Comparison of ENCODE assay signal across 19 cellular contexts in the genomic region with DNA sequence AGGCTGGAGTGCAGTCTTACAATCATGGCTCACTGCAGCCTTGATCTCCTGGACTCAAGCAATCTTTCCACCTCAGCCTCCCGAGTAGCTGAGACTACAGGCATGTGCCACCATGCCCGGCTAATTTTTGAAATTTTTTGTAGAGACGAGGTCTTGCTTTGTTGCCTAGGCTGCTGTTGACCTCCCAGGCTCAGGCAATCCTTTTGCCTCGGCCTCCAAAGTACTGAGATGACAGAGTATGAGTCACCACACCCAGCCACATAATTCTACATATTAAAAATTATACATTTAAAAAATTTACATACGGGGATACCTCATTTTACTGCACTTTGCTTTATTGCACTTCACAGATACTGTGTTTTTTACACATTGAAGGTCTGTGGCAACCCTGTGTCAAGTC.
"Had no signal": no experiment of that assay in that cellular context is flagged by ENCODE, and none has a peak within 500 bp of the region (broad histone marks: within the 10 kb centered on the region; RNA-seq: fewer than 3 reads in every experiment).

No MANE protein-coding gene starts in this region.

- H3K27ac Mint-ChIP-seq: activated T-helper 1 cell treated with anti-CD3 and anti-CD28 coated beads, Interleukin-12 subunit alpha, Interleukin-12 subunit beta, Interleukin-2, Interleukin-4 antibody, amounts not matched to agents 30 ng/mL and 10 ng/mL and 1 ng/mL, durations not matched to agents 14 hours and 24 hours and 36 hours; nephron; stimulated activated naive B cell treated with anti-CD40 and anti-IgM and Interleukin-4, amounts not matched to agents 10 μg/mL and 1 μg/mL and 100 μg/mL, for 72 hours had no signal

- H3K27ac ChIP-seq: coronary artery, esophagus squamous epithelium, heart left ventricle, neutrophil, ovary, prostate gland, SJSA1, thoracic aorta, upper lobe of left lung had no signal

- H3K4me1 ChIP-seq: esophagus squamous epithelium, heart left ventricle, prostate gland, SJSA1, upper lobe of left lung had no signal

- H3K4me1 Mint-ChIP-seq: activated CD4-positive, alpha-beta T cell treated with anti-CD3 and anti-CD28 coated beads, Interleukin-2, amount 10 ng/mL, durations not matched to agents 24 days and 14 days; nephron had no signal

- H3K36me3 ChIP-seq: neutrophil, ovary, prostate gland, SJSA1, thoracic aorta had no signal

- H3K27me3 Mint-ChIP-seq: activated CD4-positive, alpha-beta T cell treated with anti-CD3 and anti-CD28 coated beads, Interleukin-2, amount 10 ng/mL, durations not matched to agents 24 days and 14 days; stimulated activated naive B cell treated with anti-CD40 and anti-IgM and Interleukin-4, amounts not matched to agents 10 μg/mL and 1 μg/mL and 100 μg/mL, for 72 hours had no signal

- H3K9me3 Mint-ChIP-seq: activated CD4-positive, alpha-beta T cell treated with anti-CD3 and anti-CD28 coated beads, Interleukin-2, amount 10 ng/mL, durations not matched to agents 24 days and 14 days; activated T-helper 1 cell treated with anti-CD3 and anti-CD28 coated beads, Interleukin-12 subunit alpha, Interleukin-12 subunit beta, Interleukin-2, Interleukin-4 antibody, amounts not matched to agents 30 ng/mL and 10 ng/mL and 1 ng/mL, durations not matched to agents 14 hours and 24 hours and 36 hours; stimulated activated naive B cell treated with anti-CD40 and anti-IgM and Interleukin-4, amounts not matched to agents 10 μg/mL and 1 μg/mL and 100 μg/mL, for 72 hours had no signal

- H3K9me3 ChIP-seq: esophagus squamous epithelium, neutrophil, ovary, prostate gland, SJSA1, thoracic aorta, upper lobe of left lung had no signal

- H3K4me3 ChIP-seq: coronary artery, esophagus squamous epithelium, heart left ventricle, ovary, prostate gland, SJSA1, thoracic aorta, upper lobe of left lung had no signal

- DNase-seq: activated CD4-positive, alpha-beta T cell treated with anti-CD3 and anti-CD28 coated beads, Interleukin-2, amount 10 ng/mL, durations not matched to agents 24 days and 14 days; cerebellar nuclear complex; esophagus squamous epithelium; heart left ventricle; islet precursor cell; left cardiac atrium; midbrain; ovary; stimulated activated CD4-positive, alpha-beta T cell treated with anti-CD3 and anti-CD28 coated beads, Interleukin-2, amount 100 ng/mL, for 24 hours; stimulated activated naive B cell treated with anti-CD40 and anti-IgM and Interleukin-4, amounts not matched to agents 10 μg/mL and 1 μg/mL and 100 μg/mL, for 72 hours; T-helper 1 cell; upper lobe of left lung had no signal

- H3K27me3 ChIP-seq: esophagus squamous epithelium, heart left ventricle, neutrophil, ovary, SJSA1, upper lobe of left lung had no signal

- ATAC-seq: heart left ventricle; left cardiac atrium; stimulated activated naive B cell treated with anti-CD40 and anti-IgM and Interleukin-4, amounts not matched to agents 10 μg/mL and 1 μg/mL and 100 μg/mL, for 72 hours had no signal

- H3K4me3 Mint-ChIP-seq: activated CD4-positive, alpha-beta T cell treated with anti-CD3 and anti-CD28 coated beads, Interleukin-2, amount 10 ng/mL, durations not matched to agents 24 days and 14 days; activated T-helper 1 cell treated with anti-CD3 and anti-CD28 coated beads, Interleukin-12 subunit alpha, Interleukin-12 subunit beta, Interleukin-2, Interleukin-4 antibody, amounts not matched to agents 30 ng/mL and 10 ng/mL and 1 ng/mL, durations not matched to agents 14 hours and 24 hours and 36 hours; nephron; stimulated activated naive B cell treated with anti-CD40 and anti-IgM and Interleukin-4, amounts not matched to agents 10 μg/mL and 1 μg/mL and 100 μg/mL, for 72 hours had no signal
